In genomic region chr14:76929927-76930326, GRCh38 we compare ENCODE assay signal across 8 cellular contexts.
DNase-seq lines count a peak whose midpoint lies in the region; ATAC-seq, FAIRE-seq and TF ChIP-seq lines count a peak whose summit lies in the region.

No MANE protein-coding gene starts in this region.

- H3K4me1 Mint-ChIP-seq in activated naive CD4-positive, alpha-beta T cell treated with anti-CD3 and anti-CD28 coated beads, Interleukin-2, amount 50 U/mL, for 24 hours, result peaks cover 86% of the 10 kb centered on the region

- no peak overlapping the region for H4K8ac ChIP-seq in neuronal stem cell (ENCODE audit: low read depth, low read length)

- H3K4me1 ChIP-seq in Peyer's patch (peaks cover 0 to 11% (median 4%) of the 10 kb centered on the region in 4 donors), neuronal stem cell (ENCODE audit: control insufficient read depth in 2 of 2, insufficient read depth in 1 of 2, low read depth in 1 of 2, low read length in 2 of 2) (peaks cover 17 to 47% of the 10 kb centered on the region in 2 donors), BE2C (peaks cover 41% of the 10 kb centered on the region)

- no peak overlapping the region for H3K9ac ChIP-seq in neuronal stem cell (ENCODE audit: low read depth, low read length, poor library complexity)

- TF ChIP-seq CTCF in Peyer's patch (IDR thresholded peaks at IDR 0.05), result no peak
- no peak for TF ChIP-seq CTCF in BE2C (IDR thresholded peaks at IDR 0.05; ENCODE audit: low read depth, low read length)

- DNase-seq in GM12892 (ENCODE audit: insufficient read length) (no peak), Peyer's patch (peak in 2 of 3 donors; percentile 66 to 75), neuronal stem cell (ENCODE audit: low spot score) (no peak), BE2C (no peak), NK-92 (lab: John Stamatoyannopoulos, UW; ENCODE audit: unreplicated experiment) (no peak)

- no peaks in the 10 kb centered on the region for H3K27me3 ChIP-seq in Peyer's patch
- no peaks in the 10 kb centered on the region for H3K27me3 ChIP-seq in neuronal stem cell (ENCODE audit: control insufficient read depth in 3 of 3, insufficient read depth in 3 of 3, low read depth in 1 of 3, low read length in 3 of 3)
- no peaks in the 10 kb centered on the region for H3K27me3 ChIP-seq in BE2C

- no peaks in the 10 kb centered on the region for H3K27me3 Mint-ChIP-seq in activated naive CD4-positive, alpha-beta T cell treated with anti-CD3 and anti-CD28 coated beads, Interleukin-2, amount 50 U/mL, for 24 hours

- peak overlapping the region; percentile 33 for H2AFZ ChIP-seq in neuronal stem cell (ENCODE audit: low read length)

- no peak overlapping the region for H3K23ac ChIP-seq in neuronal stem cell (ENCODE audit: low read depth, low read length, poor library complexity)

- H2BK5ac ChIP-seq in neuronal stem cell (ENCODE audit: low read length), result no peak overlapping the region

- H3K4me3 Mint-ChIP-seq in activated naive CD4-positive, alpha-beta T cell treated with anti-CD3 and anti-CD28 coated beads, Interleukin-2, amount 50 U/mL, for 24 hours, result peak overlapping the region; percentile 78

- H3K18ac ChIP-seq in neuronal stem cell (ENCODE audit: low read length), result no peak overlapping the region

- H3K79me1 ChIP-seq in neuronal stem cell (ENCODE audit: low read depth, low read length), result peaks cover 2% of the 10 kb centered on the region

- H3K9me3 ChIP-seq in Peyer's patch (no peaks in the 10 kb centered on the region), neuronal stem cell (replicated peaks in 1 of 2; ENCODE audit: control insufficient read depth in 2 of 2, insufficient read depth in 1 of 2, low read depth in 1 of 2, low read length in 2 of 2) (no peaks in the 10 kb centered on the region), BE2C (no peaks in the 10 kb centered on the region)

- no CpG with 5 or more reads among the region's 8 CpGs for WGBS in neuronal stem cell (ENCODE audit: extremely low coverage in 2 of 2, insufficient read length in 2 of 2, insufficient replicate concordance in 1 of 2), 2 donors

- H4K91ac ChIP-seq in neuronal stem cell (ENCODE audit: low read depth, low read length, poor library complexity), result no peak overlapping the region

- FAIRE-seq in GM12892 (lab: Jason Lieb, UNC), result peak; percentile 9

- TF ChIP-seq POLR2A in GM12892 (IDR thresholded peaks at IDR 0.05; ENCODE audit: low read depth, low read length) (no peak), Peyer's patch (IDR thresholded peaks at IDR 0.05) (no peak)

- H3K36me3 Mint-ChIP-seq in activated naive CD4-positive, alpha-beta T cell treated with anti-CD3 and anti-CD28 coated beads, Interleukin-2, amount 50 U/mL, for 24 hours, result no peaks in the 10 kb centered on the region

- peak overlapping the region; percentile 80 for H3K27ac Mint-ChIP-seq in activated naive CD4-positive, alpha-beta T cell treated with anti-CD3 and anti-CD28 coated beads, Interleukin-2, amount 50 U/mL, for 24 hours

- ATAC-seq in HG03520 (IDR thresholded peaks at IDR 0.05; ENCODE audit: unreplicated experiment), result no peak
- no peak for ATAC-seq in SK-N-SH treated with all-trans-retinoic acid at 6 μM for 48 hours

- no peak overlapping the region for H3K4me2 ChIP-seq in neuronal stem cell (ENCODE audit: insufficient read depth, low read length, poor library complexity, severe bottlenecking)

- H3K27ac ChIP-seq in Peyer's patch (peak overlapping the region in 1 of 4 donors; percentile 25), neuronal stem cell (replicated peaks; ENCODE audit: low read length) (no peak overlapping the region)

- no peak overlapping the region for H2BK12ac ChIP-seq in neuronal stem cell (ENCODE audit: low read length)

- no peak overlapping the region for H2BK15ac ChIP-seq in neuronal stem cell (ENCODE audit: low read length)

- H3K36me3 ChIP-seq in Peyer's patch (no peaks in the 10 kb centered on the region), neuronal stem cell (replicated peaks in 1 of 2; ENCODE audit: control insufficient read depth in 2 of 2, insufficient read depth in 2 of 2, low read length in 2 of 2) (no peaks in the 10 kb centered on the region), BE2C (no peaks in the 10 kb centered on the region)

- no peaks in the 10 kb centered on the region for H3K9me3 Mint-ChIP-seq in activated naive CD4-positive, alpha-beta T cell treated with anti-CD3 and anti-CD28 coated beads, Interleukin-2, amount 50 U/mL, for 24 hours

- no peak overlapping the region for H3K4ac ChIP-seq in neuronal stem cell (ENCODE audit: low read length)

- H2BK120ac ChIP-seq in neuronal stem cell (ENCODE audit: low read depth, low read length), result no peak overlapping the region

- H3K4me3 ChIP-seq in Peyer's patch, result no peak overlapping the region
- no peak overlapping the region for H3K4me3 ChIP-seq in neuronal stem cell (ENCODE audit: low read length in 2 of 2)
- no peak overlapping the region for H3K4me3 ChIP-seq in BE2C (ENCODE audit: low read depth, low read length)

- no peak overlapping the region for H2AK5ac ChIP-seq in neuronal stem cell (ENCODE audit: low read depth, low read length)

- H3K14ac ChIP-seq in neuronal stem cell (ENCODE audit: low read length), result no peak overlapping the region

TF ChIP-seq in SK-N-SH treated with all-trans-retinoic acid at 6 μM for 48 hours, 23 proteins besides CTCF, POLR2A, EP300 and RAD21 (continues in another document):
- TF ChIP-seq ZFP3 (CRISPR knock-in tag; IDR thresholded peaks at IDR 0.05), result no peak
- no peak for TF ChIP-seq BACH2 (CRISPR knock-in tag; IDR thresholded peaks at IDR 0.05; ENCODE audit: borderline replicate concordance)
- no peak for TF ChIP-seq ZNF8 (CRISPR knock-in tag; IDR thresholded peaks at IDR 0.05)
- TF ChIP-seq ISL1 (CRISPR knock-in tag; IDR thresholded peaks at IDR 0.05), result no peak
- no peak for TF ChIP-seq ZFP30 (CRISPR knock-in tag; IDR thresholded peaks at IDR 0.05)
- TF ChIP-seq PATZ1 (CRISPR knock-in tag; IDR thresholded peaks at IDR 0.05; ENCODE audit: borderline replicate concordance), result no peak
- no peak for TF ChIP-seq CREB5 (CRISPR knock-in tag; IDR thresholded peaks at IDR 0.05; ENCODE audit: low read depth)
- no peak for TF ChIP-seq PPARA (CRISPR knock-in tag; IDR thresholded peaks at IDR 0.05; ENCODE audit: borderline replicate concordance)
- no peak for TF ChIP-seq ESRRG (CRISPR knock-in tag; IDR thresholded peaks at IDR 0.05)
- no peak for TF ChIP-seq TOX (CRISPR knock-in tag; IDR thresholded peaks at IDR 0.05; ENCODE audit: borderline replicate concordance)
- no peak for TF ChIP-seq POU6F1 (CRISPR knock-in tag; IDR thresholded peaks at IDR 0.05; ENCODE audit: borderline replicate concordance, low read depth)
- no peak for TF ChIP-seq TCF4 (CRISPR knock-in tag; IDR thresholded peaks at IDR 0.05; ENCODE audit: borderline replicate concordance)
- TF ChIP-seq ZNF565 (CRISPR knock-in tag; conservative IDR thresholded peaks at IDR 0.05; ENCODE audit: low read depth), result no peak
- no peak for TF ChIP-seq OSR1 (CRISPR knock-in tag; IDR thresholded peaks at IDR 0.05)

Comparison
In these comparisons a context has a peak if more than half of its experiments do, and no peak if none do; other contexts are left out.
1. DNase-seq: peak in Peyer's patch (2 of 3); none in GM12892 (single experiment), neuronal stem cell (single experiment), BE2C (single experiment) and NK-92 (single experiment).